In genomic region chr3:42501321-42501680, GRCh38 we compare ENCODE assay signal across 8 cellular contexts. TPM values are rescaled to one million over a fixed set of nuclear protein-coding genes. Genes with fewer than 3 reads are reported as not detected.
A peak's percentile ranks its signal among the peaks of the same experiment; 100 is the strongest.
DNase-seq lines count a peak whose midpoint lies in the region; ATAC-seq and TF ChIP-seq lines count a peak whose summit lies in the region.

No MANE protein-coding gene starts in this region.

- no peaks in the 10 kb centered on the region for H3K36me3 Mint-ChIP-seq in HFFc6 (ENCODE audit: low read depth)

- WGBS in ectodermal cell, 2 experiments = 2 to 3% methylated on average over 27 of the region's 27 CpGs
- no CpG with 5 or more reads among the region's 27 CpGs for WGBS in neuronal stem cell (ENCODE audit: extremely low coverage in 2 of 2, insufficient read length in 2 of 2, insufficient replicate concordance in 1 of 2), 2 donors

- no peak for TF ChIP-seq CTCF in HFFc6 (IDR thresholded peaks at IDR 0.05)

- H3K27ac Mint-ChIP-seq in HFFc6 = no peak overlapping the region

- peaks cover 25% of the 10 kb centered on the region for H3K4me1 Mint-ChIP-seq in HFFc6 (ENCODE audit: low read depth)

- no peak overlapping the region for H2BK12ac ChIP-seq in neuronal stem cell (ENCODE audit: low read length)

- no peak overlapping the region; the same call in 1 of the 2 replicates for H3K4me3 Mint-ChIP-seq in HFFc6

- H3K9ac ChIP-seq in neuronal stem cell (ENCODE audit: low read depth, low read length, poor library complexity) = no peak overlapping the region

- peak overlapping the region; percentile 22 for H2BK15ac ChIP-seq in neuronal stem cell (ENCODE audit: low read length)

- no peak overlapping the region for H2AK5ac ChIP-seq in neuronal stem cell (ENCODE audit: low read depth, low read length)

- H3K4me2 ChIP-seq in neuronal stem cell (ENCODE audit: insufficient read depth, low read length, poor library complexity, severe bottlenecking) = peak overlapping the region; percentile 92

- peak overlapping the region; percentile 62 for H3K18ac ChIP-seq in neuronal stem cell (ENCODE audit: low read length)

- no peak overlapping the region for H3K27ac ChIP-seq in ectodermal cell (ENCODE audit: insufficient read depth, low read depth, low read length, poor library complexity, severe bottlenecking)
- H3K27ac ChIP-seq in neuronal stem cell (replicated peaks; ENCODE audit: low read length) = no peak overlapping the region

- H2BK5ac ChIP-seq in neuronal stem cell (ENCODE audit: low read length) = no peak overlapping the region

- H3K4me1 ChIP-seq in ectodermal cell (ENCODE audit: control insufficient read depth, insufficient read depth, low read length) (peaks cover 18% of the 10 kb centered on the region), neuronal stem cell (ENCODE audit: control insufficient read depth in 2 of 2, insufficient read depth in 1 of 2, low read depth in 1 of 2, low read length in 2 of 2) (peaks cover 13 to 19% of the 10 kb centered on the region in 2 donors)

- no peak overlapping the region for H2BK120ac ChIP-seq in neuronal stem cell (ENCODE audit: low read depth, low read length)

- H4K91ac ChIP-seq in neuronal stem cell (ENCODE audit: low read depth, low read length, poor library complexity) = no peak overlapping the region

- H3K23ac ChIP-seq in neuronal stem cell (ENCODE audit: low read depth, low read length, poor library complexity) = peak overlapping the region; percentile 66

- H3K27me3 Mint-ChIP-seq in HFFc6 (ENCODE audit: insufficient read depth) = peaks cover 26% of the 10 kb centered on the region

- H4K8ac ChIP-seq in neuronal stem cell (ENCODE audit: low read depth, low read length) = peak overlapping the region; percentile 75

- H2AFZ ChIP-seq in neuronal stem cell (ENCODE audit: low read length) = peak overlapping the region; percentile 80

- H3K79me1 ChIP-seq in neuronal stem cell (ENCODE audit: low read depth, low read length) = peaks cover 3% of the 10 kb centered on the region

- no peak overlapping the region for H3K4ac ChIP-seq in neuronal stem cell (ENCODE audit: low read length)

- no peak overlapping the region for H3K14ac ChIP-seq in neuronal stem cell (ENCODE audit: low read length)

- H3K36me3 ChIP-seq in ectodermal cell (ENCODE audit: control insufficient read depth, insufficient read depth, low read length) (no peaks in the 10 kb centered on the region), neuronal stem cell (replicated peaks in 1 of 2; ENCODE audit: control insufficient read depth in 2 of 2, insufficient read depth in 2 of 2, low read length in 2 of 2) (no peaks in the 10 kb centered on the region)

- no peak for ATAC-seq in HG03108 (IDR thresholded peaks at IDR 0.05; ENCODE audit: unreplicated experiment)

- H3K9me3 ChIP-seq in ectodermal cell (ENCODE audit: control insufficient read depth, low read length) (no peaks in the 10 kb centered on the region), neuronal stem cell (replicated peaks in 1 of 2; ENCODE audit: control insufficient read depth in 2 of 2, insufficient read depth in 1 of 2, low read depth in 1 of 2, low read length in 2 of 2) (peaks cover 0 to 3% of the 10 kb centered on the region in 2 donors)

- peak; percentile 74 for DNase-seq in D341Med (ENCODE audit: low spot score)
- DNase-seq in NCI-H69 (lab: John Stamatoyannopoulos, UW) = peak; percentile 70
- no peak for DNase-seq in neuronal stem cell (ENCODE audit: low spot score)
- no peak for DNase-seq in effector CD8-positive, alpha-beta T cell (lab: John Stamatoyannopoulos, UW)
- no peak for DNase-seq in HFFc6
- no peak for DNase-seq in stimulated activated CD4-positive, alpha-beta T cell treated with anti-CD3 and anti-CD28 coated beads, Interleukin-2, amount 100 ng/mL, for 24 hours

- peaks cover 65% of the 10 kb centered on the region for H3K27me3 ChIP-seq in ectodermal cell (ENCODE audit: control insufficient read depth, insufficient read depth, low read length, poor library complexity, severe bottlenecking)
- H3K27me3 ChIP-seq in neuronal stem cell (ENCODE audit: control insufficient read depth in 3 of 3, insufficient read depth in 3 of 3, low read depth in 1 of 3, low read length in 3 of 3) = peaks cover 6 to 87% (median 44%) of the 10 kb centered on the region in 3 experiments

- H3K9me3 Mint-ChIP-seq in HFFc6 = no peaks in the 10 kb centered on the region

- H3K4me3 ChIP-seq in ectodermal cell (ENCODE audit: insufficient read depth, low read depth, low read length) (peak overlapping the region; percentile 46), neuronal stem cell (ENCODE audit: low read length in 2 of 2) (peak overlapping the region in 1 of 2 donors; percentile 77)

RNA-seq across cellular contexts. Expression of gene VIPR1, which starts 1.1 kb away (rescaled TPM):
- 0.96 TPM for polyA plus RNA-seq in ectodermal cell (2013, experiment 1 of 4)
- polyA plus RNA-seq in ectodermal cell (2013, experiment 2 of 4) = 1.1 TPM
- 0.75 TPM for polyA plus RNA-seq in ectodermal cell (2013, experiment 3 of 4)
- polyA plus RNA-seq in ectodermal cell (2013, experiment 4 of 4) = 0.49 TPM
- 1.1 TPM for polyA plus RNA-seq in neuronal stem cell (2013, experiment 1 of 2)
- 1.00 TPM for polyA plus RNA-seq in neuronal stem cell (2013, experiment 2 of 2)
- total RNA-seq in HFFc6 (2021; fragmentation: NEBNext Ultra II Directional; extraction: Animal tissue kit (Norgen Biotek cat#: 25700)) = not detected

Comparison
In these comparisons a context has a peak if more than half of its experiments do, and no peak if none do; other contexts are left out.
1. DNase-seq: peak in D341Med (single experiment) and NCI-H69 (single experiment); none in neuronal stem cell (single experiment), effector CD8-positive, alpha-beta T cell (single experiment), HFFc6 (single experiment) and stimulated activated CD4-positive, alpha-beta T cell treated with anti-CD3 and anti-CD28 coated beads, Interleukin-2, amount 100 ng/mL, for 24 hours (0 of 2).